In the genomic region with DNA sequence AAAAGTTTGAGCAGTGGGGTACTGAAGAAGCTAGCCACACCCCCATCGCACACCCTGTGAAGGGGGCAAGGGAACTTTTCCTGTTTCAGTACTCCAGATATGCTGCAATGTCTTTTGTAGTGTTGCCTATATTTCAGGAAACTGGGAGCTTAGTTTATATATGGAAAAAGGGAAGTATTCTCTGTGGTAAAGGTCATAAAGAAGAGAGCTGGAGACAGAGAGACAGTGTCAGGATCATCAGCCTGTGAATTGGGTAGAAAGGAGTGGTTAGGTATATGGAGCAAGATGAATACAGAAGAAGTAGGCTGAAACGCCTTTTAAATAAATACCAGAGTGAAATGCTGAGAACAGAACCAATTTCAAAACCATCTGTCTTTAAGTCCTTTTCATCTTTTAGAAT, we compare ENCODE assay signal across 22 cellular contexts.
"Had no signal": no experiment of that assay in that cellular context is flagged by ENCODE, and none has a peak within 500 bp of the region (broad histone marks: within the 10 kb centered on the region; RNA-seq: fewer than 3 reads in every experiment).

No MANE protein-coding gene starts in this region.

- H3K9me3 ChIP-seq: pancreas, psoas muscle, thyroid gland had no signal

- H3K4me3 ChIP-seq: lung, pancreas, psoas muscle, thyroid gland had no signal

- FAIRE-seq: keratinocyte, pancreas, TTC549 had no signal

- H3K36me3 ChIP-seq: pancreas, thyroid gland, WERI-Rb-1 had no signal

- H3K27ac ChIP-seq: foreskin keratinocyte, psoas muscle, thyroid gland, WERI-Rb-1 had no signal

- H3K4me1 ChIP-seq: foreskin keratinocyte, psoas muscle, thyroid gland had no signal

- H3K27me3 ChIP-seq: foreskin keratinocyte, pancreas, thyroid gland had no signal

- DNase-seq: activated CD4-positive, alpha-beta T cell treated with anti-CD3 and anti-CD28 coated beads, Interleukin-2, amount 10 ng/mL, durations not matched to agents 7 days and 5 days; activated CD4-positive, CD25-positive, alpha-beta regulatory T cell treated with anti-CD3 and anti-CD28 coated beads, Interleukin-2, amount 50 U/mL, for 72 hours; activated CD8-positive, alpha-beta memory T cell treated with anti-CD3 and anti-CD28 coated beads, Interleukin-2, amount 10 ng/mL, durations not matched to agents 7 days and 5 days; activated CD8-positive, alpha-beta T cell treated with anti-CD3 and anti-CD28 coated beads for 36 hours; activated gamma-delta T cell; activated naive CD4-positive, alpha-beta T cell treated with anti-CD3 and anti-CD28 coated beads, Interleukin-2, amount 50 U/mL, for 16 hours; activated naive CD8-positive, alpha-beta T cell treated with anti-CD3 and anti-CD28 coated beads, Interleukin-2, amount 50 U/mL, for 24 hours; activated T-cell treated with anti-CD3 and anti-CD28 coated beads for 4 hours; dermis blood vessel endothelial cell; effector CD8-positive, alpha-beta T cell; foreskin keratinocyte; naive thymus-derived CD4-positive, alpha-beta T cell; pancreas; psoas muscle; right cardiac atrium; stimulated activated CD4-positive, alpha-beta T cell treated with anti-CD3 and anti-CD28 coated beads, Interleukin-4, amount 100 ng/mL, for 4 hours; T-helper 2 cell; thyroid gland; WERI-Rb-1 had no signal
